ENCODE assay signal across 11 cellular contexts in genomic region chr3:171791695-171792082, GRCh38. TPM values are rescaled to one million over a fixed set of nuclear protein-coding genes. Genes with fewer than 3 reads are reported as not detected.
DNase-seq lines count a peak whose midpoint lies in the region; ATAC-seq and TF ChIP-seq lines count a peak whose summit lies in the region.
"Had no signal": no experiment of that assay in that cellular context is flagged by ENCODE, and none has a peak within 500 bp of the region (broad histone marks: within the 10 kb centered on the region; RNA-seq: fewer than 3 reads in every experiment).

No MANE protein-coding gene starts in this region.

- no peak for ATAC-seq in HG03039 (IDR thresholded peaks at IDR 0.05; ENCODE audit: unreplicated experiment)
- no peak for ATAC-seq in activated T-cell treated with anti-CD3 and anti-CD28 coated beads, Interleukin-2, amount 50 U/mL, for 4 hours

- DNase-seq in HT-29 (ENCODE audit: low spot score) (peak; percentile 37), iPS-NIHi7 (ENCODE audit: extremely low spot score) (peak; percentile 27), substantia nigra (lab: John Stamatoyannopoulos, UW) (peak in 9 of 49 donors; percentile 19 to 45 (median 26)), CD14-positive monocyte (ENCODE audit: low spot score) (no peak)
- no peak for DNase-seq in NK-92 treated with Interleukin-12 subunit alpha and Interleukin-12 subunit beta, amount 100 ng/mL, for 24 hours (lab: John Stamatoyannopoulos, UW)
- DNase-seq in activated T-cell treated with anti-CD3 and anti-CD28 coated beads, Interleukin-2, amount 50 U/mL, for 4 hours, result no peak
- DNase-seq: NCI-H510A; stimulated activated CD4-positive, alpha-beta T cell treated with anti-CD3 and anti-CD28 coated beads, Interleukin-2, amount 100 ng/mL, for 48 hours; WERI-Rb-1 had no signal

- H3K9me3 Mint-ChIP-seq in brain (peaks cover 0 to 6% (median 0%) of the 10 kb centered on the region in 5 experiments), CD14-positive monocyte (peaks cover 0 to 4% (median 0%) of the 10 kb centered on the region in 7 donors)
- H3K9me3 Mint-ChIP-seq in activated T-cell treated with anti-CD3 and anti-CD28 coated beads, Interleukin-2, amount 50 U/mL, for 4 hours, result no peaks in the 10 kb centered on the region

- H3K4me1 Mint-ChIP-seq in brain (peaks cover 35% of the 10 kb centered on the region), CD14-positive monocyte (peaks cover 41% of the 10 kb centered on the region)
- no peaks in the 10 kb centered on the region for H3K4me1 Mint-ChIP-seq in activated T-cell treated with anti-CD3 and anti-CD28 coated beads, Interleukin-2, amount 50 U/mL, for 4 hours (ENCODE audit: low read depth)

- H3K36me3 Mint-ChIP-seq in brain, result no peaks in the 10 kb centered on the region
- H3K36me3 Mint-ChIP-seq in activated T-cell treated with anti-CD3 and anti-CD28 coated beads, Interleukin-2, amount 50 U/mL, for 4 hours (ENCODE audit: insufficient read depth), result no peaks in the 10 kb centered on the region
- H3K36me3 Mint-ChIP-seq in CD14-positive monocyte, result peaks cover 7 to 15% of the 10 kb centered on the region in 2 donors

- H3K4me3 Mint-ChIP-seq in brain (no peak overlapping the region), CD14-positive monocyte (no peak overlapping the region)
- H3K4me3 Mint-ChIP-seq in activated T-cell treated with anti-CD3 and anti-CD28 coated beads, Interleukin-2, amount 50 U/mL, for 4 hours, result no peak overlapping the region

- peak overlapping the region; percentile 91 for H3K27ac ChIP-seq in substantia nigra (ENCODE audit: low read depth, low read length, poor library complexity, severe bottlenecking)
- H3K27ac ChIP-seq: WERI-Rb-1 had no signal

- H3K27ac Mint-ChIP-seq in brain (peak overlapping the region in 3 of 5 experiments; percentile 21 to 90 (median 68)), CD14-positive monocyte (peak overlapping the region in 3 of 7 donors; percentile 23 to 47 (median 42))

- TF ChIP-seq CTCF in brain (conservative IDR thresholded peaks at IDR 0.05), result no peak
- no peak for TF ChIP-seq CTCF in CD14-positive monocyte (IDR thresholded peaks at IDR 0.05)

- H3K27me3 Mint-ChIP-seq in brain (peaks cover 3% of the 10 kb centered on the region), CD14-positive monocyte (ENCODE audit: low read depth in 3 of 3) (peaks cover 0 to 4% (median 0%) of the 10 kb centered on the region in 3 donors)
- no peaks in the 10 kb centered on the region for H3K27me3 Mint-ChIP-seq in activated T-cell treated with anti-CD3 and anti-CD28 coated beads, Interleukin-2, amount 50 U/mL, for 4 hours (ENCODE audit: low read depth)

- intact Hi-C loops in CD14-positive monocyte (cut with micrococcal nuclease), result no loop called here

RNA-seq across cellular contexts. Expression of gene PLD1, which starts 18.6 kb away (rescaled TPM):
- total RNA-seq in HT-29 (2014; rRNA removed; shearing (Covaris generic)), result 17.3 and 17.9 TPM in 2 replicates
- polyA plus RNA-seq in brain (ENCODE audit: insufficient read depth, low read depth, low replicate concordance) (6.4 TPM), CD14-positive monocyte (1 to 10 TPM; 5.1 to 5.8 TPM)
- 1 to 10 TPM in 1 of 3 donors, under 1 TPM in 2; 0.52 to 1.3 (median 0.66) TPM for total RNA-seq in activated T-cell treated with anti-CD3 and anti-CD28 coated beads, Interleukin-2, amount 50 U/mL, for 4 hours

RNA-seq across cellular contexts. Expression of gene TMEM212, which starts 51.5 kb away (rescaled TPM):
- total RNA-seq in HT-29 (2014; rRNA removed; shearing (Covaris generic)), result 0.05 TPM in 1 of 2 replicates, not detected in the other
- not detected for polyA plus RNA-seq in brain (ENCODE audit: insufficient read depth, low read depth, low replicate concordance)
- not detected for total RNA-seq in activated T-cell treated with anti-CD3 and anti-CD28 coated beads, Interleukin-2, amount 50 U/mL, for 4 hours
- polyA plus RNA-seq in CD14-positive monocyte, result not detected

Comparison
In these comparisons a context has a peak if more than half of its experiments do, and no peak if none do; other contexts are left out.
1. DNase-seq: peak in HT-29 (single experiment) and iPS-NIHi7 (single experiment); none in NK-92 treated with Interleukin-12 subunit alpha and Interleukin-12 subunit beta, amount 100 ng/mL, for 24 hours (single experiment), activated T-cell treated with anti-CD3 and anti-CD28 coated beads, Interleukin-2, amount 50 U/mL, for 4 hours (single experiment) and CD14-positive monocyte (single experiment).